In the genomic region with DNA sequence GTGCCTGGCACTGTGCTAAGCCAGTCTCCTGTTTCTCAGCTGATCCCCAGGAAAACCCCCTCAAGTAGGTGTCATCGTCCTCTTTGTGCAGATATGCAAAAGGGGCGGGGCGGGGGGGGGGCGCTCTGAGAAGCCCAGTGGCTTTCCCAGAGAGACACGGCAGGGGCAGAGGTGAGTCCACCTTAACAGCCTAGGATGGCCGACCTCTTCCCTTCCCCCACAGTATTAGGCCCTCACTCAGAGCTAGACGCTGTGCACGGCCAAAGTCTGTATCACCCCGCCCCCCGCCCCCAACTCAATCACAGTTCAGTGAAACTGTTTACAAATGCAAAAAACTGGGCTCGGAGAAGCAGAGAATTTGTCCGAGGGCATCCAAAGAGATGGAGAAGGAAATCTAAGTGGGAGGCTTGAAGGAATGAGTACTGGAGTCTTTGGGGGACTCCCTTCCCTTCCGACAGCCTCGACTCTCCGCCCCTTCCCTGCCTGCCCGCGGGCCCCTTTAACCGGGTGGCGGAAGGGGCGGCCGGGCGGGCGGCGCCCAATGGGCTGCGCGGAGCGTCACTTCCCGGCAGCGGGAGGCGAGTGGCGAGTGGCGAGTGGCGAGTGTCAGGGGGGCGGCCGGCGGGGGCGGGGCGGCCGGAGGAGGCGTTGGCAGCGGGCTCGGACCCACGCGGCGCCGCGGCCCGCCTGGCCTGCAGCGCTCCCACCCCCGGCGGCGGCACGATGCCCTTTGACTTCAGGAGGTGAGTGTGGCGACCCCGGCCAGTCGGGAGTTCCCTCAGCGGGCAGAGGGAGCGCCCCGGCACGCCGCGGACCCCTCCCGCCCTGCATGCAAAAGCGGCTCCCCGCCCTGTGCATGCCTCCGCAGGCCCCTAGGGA, we compare ENCODE assay signal across 1 cellular context.
TF ChIP-seq lines count a peak whose summit lies in the region.

A gene with protein sequence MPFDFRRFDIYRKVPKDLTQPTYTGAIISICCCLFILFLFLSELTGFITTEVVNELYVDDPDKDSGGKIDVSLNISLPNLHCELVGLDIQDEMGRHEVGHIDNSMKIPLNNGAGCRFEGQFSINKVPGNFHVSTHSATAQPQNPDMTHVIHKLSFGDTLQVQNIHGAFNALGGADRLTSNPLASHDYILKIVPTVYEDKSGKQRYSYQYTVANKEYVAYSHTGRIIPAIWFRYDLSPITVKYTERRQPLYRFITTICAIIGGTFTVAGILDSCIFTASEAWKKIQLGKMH (plus strand): TSS at position 561 of the 879 bp plus-strand sequence. CDS start 163 bp downstream, at position 724.

TF ChIP-seq in GM12878, 131 proteins besides CTCF, POLR2A, EP300 and RAD21 (continued from another document and continues in another):
- TF ChIP-seq, protein P1, sequence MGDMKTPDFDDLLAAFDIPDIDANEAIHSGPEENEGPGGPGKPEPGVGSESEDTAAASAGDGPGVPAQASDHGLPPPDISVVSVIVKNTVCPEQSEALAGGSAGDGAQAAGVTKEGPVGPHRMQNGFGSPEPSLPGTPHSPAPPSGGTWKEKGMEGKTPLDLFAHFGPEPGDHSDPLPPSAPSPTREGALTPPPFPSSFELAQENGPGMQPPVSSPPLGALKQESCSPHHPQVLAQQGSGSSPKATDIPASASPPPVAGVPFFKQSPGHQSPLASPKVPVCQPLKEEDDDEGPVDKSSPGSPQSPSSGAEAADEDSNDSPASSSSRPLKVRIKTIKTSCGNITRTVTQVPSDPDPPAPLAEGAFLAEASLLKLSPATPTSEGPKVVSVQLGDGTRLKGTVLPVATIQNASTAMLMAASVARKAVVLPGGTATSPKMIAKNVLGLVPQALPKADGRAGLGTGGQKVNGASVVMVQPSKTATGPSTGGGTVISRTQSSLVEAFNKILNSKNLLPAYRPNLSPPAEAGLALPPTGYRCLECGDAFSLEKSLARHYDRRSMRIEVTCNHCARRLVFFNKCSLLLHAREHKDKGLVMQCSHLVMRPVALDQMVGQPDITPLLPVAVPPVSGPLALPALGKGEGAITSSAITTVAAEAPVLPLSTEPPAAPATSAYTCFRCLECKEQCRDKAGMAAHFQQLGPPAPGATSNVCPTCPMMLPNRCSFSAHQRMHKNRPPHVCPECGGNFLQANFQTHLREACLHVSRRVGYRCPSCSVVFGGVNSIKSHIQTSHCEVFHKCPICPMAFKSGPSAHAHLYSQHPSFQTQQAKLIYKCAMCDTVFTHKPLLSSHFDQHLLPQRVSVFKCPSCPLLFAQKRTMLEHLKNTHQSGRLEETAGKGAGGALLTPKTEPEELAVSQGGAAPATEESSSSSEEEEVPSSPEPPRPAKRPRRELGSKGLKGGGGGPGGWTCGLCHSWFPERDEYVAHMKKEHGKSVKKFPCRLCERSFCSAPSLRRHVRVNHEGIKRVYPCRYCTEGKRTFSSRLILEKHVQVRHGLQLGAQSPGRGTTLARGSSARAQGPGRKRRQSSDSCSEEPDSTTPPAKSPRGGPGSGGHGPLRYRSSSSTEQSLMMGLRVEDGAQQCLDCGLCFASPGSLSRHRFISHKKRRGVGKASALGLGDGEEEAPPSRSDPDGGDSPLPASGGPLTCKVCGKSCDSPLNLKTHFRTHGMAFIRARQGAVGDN (IDR thresholded peaks at IDR 0.05): peak; percentile 37; the same call in 1 of the 2 replicates
- TF ChIP-seq POLR2AphosphoS2 (IDR thresholded peaks at IDR 0.05; ENCODE audit: low read depth, low read length): peak; percentile 61; the same call in 1 of the 2 replicates
- 0 out of 2 replicates have a peak, but pooled peaks have one; percentile 27 for TF ChIP-seq SIN3A (IDR thresholded peaks at IDR 0.05; ENCODE audit: low read depth, low read length)
- TF ChIP-seq SREBF2 (IDR thresholded peaks at IDR 0.05; ENCODE audit: low read length): no peak
- peak; percentile 87 for TF ChIP-seq CREB1 (IDR thresholded peaks at IDR 0.05; ENCODE audit: low read depth)
- TF ChIP-seq ZNF384 (IDR thresholded peaks at IDR 0.05; ENCODE audit: borderline replicate concordance, low read depth, low read length): no peak
- TF ChIP-seq REST (IDR thresholded peaks at IDR 0.05; ENCODE audit: low read depth, low read length): 0 out of 2 replicates have a peak, but pooled peaks have one; percentile 8
- no peak for TF ChIP-seq ASH2L (IDR thresholded peaks at IDR 0.05; ENCODE audit: borderline replicate concordance, low read depth)
- peak; percentile 91 for TF ChIP-seq NR2F1 (conservative IDR thresholded peaks at IDR 0.05)
- TF ChIP-seq RBBP5 (conservative IDR thresholded peaks at IDR 0.05): no peak
- no peak for TF ChIP-seq RELA (IDR thresholded peaks at IDR 0.05; ENCODE audit: borderline replicate concordance, partially characterized antibody)
- TF ChIP-seq KLF5 (IDR thresholded peaks at IDR 0.05; ENCODE audit: partially characterized antibody): no peak
- 0 out of 2 replicates have a peak, but pooled peaks have one; percentile 10 for TF ChIP-seq TCF3 (IDR thresholded peaks at IDR 0.05; ENCODE audit: borderline replicate concordance, insufficient read depth, low read depth, low read length)
- TF ChIP-seq, protein P2, sequence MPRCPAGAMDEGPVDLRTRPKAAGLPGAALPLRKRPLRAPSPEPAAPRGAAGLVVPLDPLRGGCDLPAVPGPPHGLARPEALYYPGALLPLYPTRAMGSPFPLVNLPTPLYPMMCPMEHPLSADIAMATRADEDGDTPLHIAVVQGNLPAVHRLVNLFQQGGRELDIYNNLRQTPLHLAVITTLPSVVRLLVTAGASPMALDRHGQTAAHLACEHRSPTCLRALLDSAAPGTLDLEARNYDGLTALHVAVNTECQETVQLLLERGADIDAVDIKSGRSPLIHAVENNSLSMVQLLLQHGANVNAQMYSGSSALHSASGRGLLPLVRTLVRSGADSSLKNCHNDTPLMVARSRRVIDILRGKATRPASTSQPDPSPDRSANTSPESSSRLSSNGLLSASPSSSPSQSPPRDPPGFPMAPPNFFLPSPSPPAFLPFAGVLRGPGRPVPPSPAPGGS (IDR thresholded peaks at IDR 0.05; ENCODE audit: borderline replicate concordance, insufficient read depth, low read depth, low read length, poor library complexity, severe bottlenecking): no peak
- TF ChIP-seq BHLHE40 (IDR thresholded peaks at IDR 0.05; ENCODE audit: borderline replicate concordance in 1 of 2, low read depth in 2 of 2, low read length in 1 of 2): peak in 1 of 2 experiments; percentile 77; a peak in 2 of 4 replicates
- no peak for TF ChIP-seq EED (IDR thresholded peaks at IDR 0.05; ENCODE audit: low read depth)
- no peak for TF ChIP-seq SMAD5 (IDR thresholded peaks at IDR 0.05; ENCODE audit: low read depth)
- no peak for TF ChIP-seq NFIC (IDR thresholded peaks at IDR 0.05; ENCODE audit: low read depth, low read length)
- TF ChIP-seq NBN (IDR thresholded peaks at IDR 0.05): 0 out of 2 replicates have a peak, but pooled peaks have one; percentile 44
- peak; percentile 65; the same call in 1 of the 2 replicates for TF ChIP-seq ZNF207 (IDR thresholded peaks at IDR 0.05; ENCODE audit: borderline replicate concordance)
- TF ChIP-seq POLR2AphosphoS5 (IDR thresholded peaks at IDR 0.05; ENCODE audit: low read length): peak; percentile 71
- TF ChIP-seq, protein P3, sequence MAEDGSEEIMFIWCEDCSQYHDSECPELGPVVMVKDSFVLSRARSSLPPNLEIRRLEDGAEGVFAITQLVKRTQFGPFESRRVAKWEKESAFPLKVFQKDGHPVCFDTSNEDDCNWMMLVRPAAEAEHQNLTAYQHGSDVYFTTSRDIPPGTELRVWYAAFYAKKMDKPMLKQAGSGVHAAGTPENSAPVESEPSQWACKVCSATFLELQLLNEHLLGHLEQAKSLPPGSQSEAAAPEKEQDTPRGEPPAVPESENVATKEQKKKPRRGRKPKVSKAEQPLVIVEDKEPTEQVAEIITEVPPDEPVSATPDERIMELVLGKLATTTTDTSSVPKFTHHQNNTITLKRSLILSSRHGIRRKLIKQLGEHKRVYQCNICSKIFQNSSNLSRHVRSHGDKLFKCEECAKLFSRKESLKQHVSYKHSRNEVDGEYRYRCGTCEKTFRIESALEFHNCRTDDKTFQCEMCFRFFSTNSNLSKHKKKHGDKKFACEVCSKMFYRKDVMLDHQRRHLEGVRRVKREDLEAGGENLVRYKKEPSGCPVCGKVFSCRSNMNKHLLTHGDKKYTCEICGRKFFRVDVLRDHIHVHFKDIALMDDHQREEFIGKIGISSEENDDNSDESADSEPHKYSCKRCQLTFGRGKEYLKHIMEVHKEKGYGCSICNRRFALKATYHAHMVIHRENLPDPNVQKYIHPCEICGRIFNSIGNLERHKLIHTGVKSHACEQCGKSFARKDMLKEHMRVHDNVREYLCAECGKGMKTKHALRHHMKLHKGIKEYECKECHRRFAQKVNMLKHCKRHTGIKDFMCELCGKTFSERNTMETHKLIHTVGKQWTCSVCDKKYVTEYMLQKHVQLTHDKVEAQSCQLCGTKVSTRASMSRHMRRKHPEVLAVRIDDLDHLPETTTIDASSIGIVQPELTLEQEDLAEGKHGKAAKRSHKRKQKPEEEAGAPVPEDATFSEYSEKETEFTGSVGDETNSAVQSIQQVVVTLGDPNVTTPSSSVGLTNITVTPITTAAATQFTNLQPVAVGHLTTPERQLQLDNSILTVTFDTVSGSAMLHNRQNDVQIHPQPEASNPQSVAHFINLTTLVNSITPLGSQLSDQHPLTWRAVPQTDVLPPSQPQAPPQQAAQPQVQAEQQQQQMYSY (CRISPR knock-in tag; IDR thresholded peaks at IDR 0.05): no peak
- TF ChIP-seq CREM (IDR thresholded peaks at IDR 0.05; ENCODE audit: low read depth): peak; percentile 65; the same call in 1 of the 2 replicates
- TF ChIP-seq, protein P4, sequence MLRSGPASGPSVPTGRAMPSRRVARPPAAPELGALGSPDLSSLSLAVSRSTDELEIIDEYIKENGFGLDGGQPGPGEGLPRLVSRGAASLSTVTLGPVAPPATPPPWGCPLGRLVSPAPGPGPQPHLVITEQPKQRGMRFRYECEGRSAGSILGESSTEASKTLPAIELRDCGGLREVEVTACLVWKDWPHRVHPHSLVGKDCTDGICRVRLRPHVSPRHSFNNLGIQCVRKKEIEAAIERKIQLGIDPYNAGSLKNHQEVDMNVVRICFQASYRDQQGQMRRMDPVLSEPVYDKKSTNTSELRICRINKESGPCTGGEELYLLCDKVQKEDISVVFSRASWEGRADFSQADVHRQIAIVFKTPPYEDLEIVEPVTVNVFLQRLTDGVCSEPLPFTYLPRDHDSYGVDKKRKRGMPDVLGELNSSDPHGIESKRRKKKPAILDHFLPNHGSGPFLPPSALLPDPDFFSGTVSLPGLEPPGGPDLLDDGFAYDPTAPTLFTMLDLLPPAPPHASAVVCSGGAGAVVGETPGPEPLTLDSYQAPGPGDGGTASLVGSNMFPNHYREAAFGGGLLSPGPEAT (IDR thresholded peaks at IDR 0.05; ENCODE audit: low read depth): peak; percentile 65
- no peak for TF ChIP-seq ESRRA (IDR thresholded peaks at IDR 0.05; ENCODE audit: low read length)
- TF ChIP-seq ELK1 (IDR thresholded peaks at IDR 0.05; ENCODE audit: low read depth, low read length): 0 out of 2 replicates have a peak, but pooled peaks have one; percentile 42
- TF ChIP-seq GATAD2B (conservative IDR thresholded peaks at IDR 0.05; ENCODE audit: low read depth): peak; percentile 72; the same call in 1 of the 2 replicates
- TF ChIP-seq, protein P5, sequence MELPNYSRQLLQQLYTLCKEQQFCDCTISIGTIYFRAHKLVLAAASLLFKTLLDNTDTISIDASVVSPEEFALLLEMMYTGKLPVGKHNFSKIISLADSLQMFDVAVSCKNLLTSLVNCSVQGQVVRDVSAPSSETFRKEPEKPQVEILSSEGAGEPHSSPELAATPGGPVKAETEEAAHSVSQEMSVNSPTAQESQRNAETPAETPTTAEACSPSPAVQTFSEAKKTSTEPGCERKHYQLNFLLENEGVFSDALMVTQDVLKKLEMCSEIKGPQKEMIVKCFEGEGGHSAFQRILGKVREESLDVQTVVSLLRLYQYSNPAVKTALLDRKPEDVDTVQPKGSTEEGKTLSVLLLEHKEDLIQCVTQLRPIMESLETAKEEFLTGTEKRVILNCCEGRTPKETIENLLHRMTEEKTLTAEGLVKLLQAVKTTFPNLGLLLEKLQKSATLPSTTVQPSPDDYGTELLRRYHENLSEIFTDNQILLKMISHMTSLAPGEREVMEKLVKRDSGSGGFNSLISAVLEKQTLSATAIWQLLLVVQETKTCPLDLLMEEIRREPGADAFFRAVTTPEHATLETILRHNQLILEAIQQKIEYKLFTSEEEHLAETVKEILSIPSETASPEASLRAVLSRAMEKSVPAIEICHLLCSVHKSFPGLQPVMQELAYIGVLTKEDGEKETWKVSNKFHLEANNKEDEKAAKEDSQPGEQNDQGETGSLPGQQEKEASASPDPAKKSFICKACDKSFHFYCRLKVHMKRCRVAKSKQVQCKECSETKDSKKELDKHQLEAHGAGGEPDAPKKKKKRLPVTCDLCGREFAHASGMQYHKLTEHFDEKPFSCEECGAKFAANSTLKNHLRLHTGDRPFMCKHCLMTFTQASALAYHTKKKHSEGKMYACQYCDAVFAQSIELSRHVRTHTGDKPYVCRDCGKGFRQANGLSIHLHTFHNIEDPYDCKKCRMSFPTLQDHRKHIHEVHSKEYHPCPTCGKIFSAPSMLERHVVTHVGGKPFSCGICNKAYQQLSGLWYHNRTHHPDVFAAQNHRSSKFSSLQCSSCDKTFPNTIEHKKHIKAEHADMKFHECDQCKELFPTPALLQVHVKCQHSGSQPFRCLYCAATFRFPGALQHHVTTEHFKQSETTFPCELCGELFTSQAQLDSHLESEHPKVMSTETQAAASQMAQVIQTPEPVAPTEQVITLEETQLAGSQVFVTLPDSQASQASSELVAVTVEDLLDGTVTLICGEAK (IDR thresholded peaks at IDR 0.05; ENCODE audit: borderline replicate concordance): peak; percentile 68; the same call in 1 of the 2 replicates
